ENCODE assay signal across 14 cellular contexts in the genomic region with DNA sequence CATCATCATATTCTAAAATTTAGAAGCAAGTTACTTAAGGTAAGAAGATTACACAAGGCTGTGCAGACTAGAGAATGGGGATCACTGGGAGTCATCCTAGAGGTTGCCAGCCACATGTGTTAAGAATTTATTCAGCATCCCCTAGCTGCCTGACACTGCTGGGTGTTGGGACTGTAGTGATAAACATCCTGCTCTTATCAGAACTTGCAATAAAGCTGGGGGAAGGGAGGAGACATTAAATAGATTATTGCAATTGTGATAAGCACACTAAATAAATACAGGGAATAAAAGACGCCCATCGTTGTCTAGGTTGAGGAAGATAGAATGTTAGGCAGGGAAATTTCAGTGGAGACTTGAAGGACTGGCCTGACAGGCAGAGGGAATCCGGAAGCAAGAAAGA. TPM values are rescaled to one million over a fixed set of nuclear protein-coding genes. Genes with fewer than 3 reads are reported as not detected.
DNase-seq lines count a peak whose midpoint lies in the region; ATAC-seq, FAIRE-seq and TF ChIP-seq lines count a peak whose summit lies in the region.
"Had no signal": no experiment of that assay in that cellular context is flagged by ENCODE, and none has a peak within 500 bp of the region (broad histone marks: within the 10 kb centered on the region; RNA-seq: fewer than 3 reads in every experiment).

No MANE protein-coding gene starts in this region.

- TF ChIP-seq CTCF in VCaP (conservative IDR thresholded peaks at IDR 0.05) (no peak), fibroblast of villous mesenchyme (IDR thresholded peaks at IDR 0.05; ENCODE audit: insufficient read depth, low read depth, low read length) (no peak)

- no peaks in the 10 kb centered on the region for H3K27me3 ChIP-seq in small intestine (ENCODE audit: control insufficient read depth in 2 of 2, insufficient read depth in 2 of 2, low read length in 2 of 2)

- no peak overlapping the region for H3K4me3 ChIP-seq in fibroblast of villous mesenchyme (ENCODE audit: low read depth, low read length)
- H3K4me3 ChIP-seq in small intestine (ENCODE audit: low read depth in 1 of 2, low read length in 2 of 2) = no peak overlapping the region
- H3K4me3 ChIP-seq: PC-9 had no signal

- H3K36me3 ChIP-seq in small intestine (ENCODE audit: control insufficient read depth in 2 of 2, insufficient read depth in 2 of 2, low read length in 2 of 2) = no peaks in the 10 kb centered on the region

- no peak for FAIRE-seq in small intestine (lab: Jason Lieb, UNC)

- ATAC-seq in GM21619 (IDR thresholded peaks at IDR 0.05; ENCODE audit: unreplicated experiment) (no peak), GM18858 (IDR thresholded peaks at IDR 0.05; ENCODE audit: unreplicated experiment) (no peak)

- H3K27ac ChIP-seq in VCaP (peak overlapping the region; percentile 85), small intestine (ENCODE audit: low read depth in 1 of 2, low read length in 1 of 2) (peak overlapping the region in 1 of 2 donors; percentile 61)
- H3K27ac ChIP-seq: PC-9 had no signal

- 20 to 51% (median 40%) methylated on average over 3 of the region's 3 CpGs for WGBS in small intestine, 3 donors

- peaks cover 2 to 8% of the 10 kb centered on the region in 2 donors for H3K4me1 ChIP-seq in small intestine (ENCODE audit: control insufficient read depth in 2 of 2, insufficient read depth in 1 of 2, low read depth in 1 of 2, low read length in 1 of 2)

- no peaks in the 10 kb centered on the region for H3K9me3 ChIP-seq in small intestine (ENCODE audit: control insufficient read depth, low read depth)

- DNase-seq in OCI-M1 (lab: John Stamatoyannopoulos, UW) (peak; percentile 48), fibroblast of villous mesenchyme (ENCODE audit: low read depth) (peak; percentile 60), small intestine (peak; percentile 69), dermis blood vessel endothelial cell (no peak)
- DNase-seq: CD8-positive, alpha-beta memory T cell; H7; NCI-H1694; NCI-H2107; NCI-H226; NCI-H526; PC-9 had no signal

RNA-seq across cellular contexts. Expression of a gene that starts 33.1 kb away (rescaled TPM):
- total RNA-seq in fibroblast of villous mesenchyme = 159 and 196 TPM in 2 replicates
- polyA plus RNA-seq in small intestine = 10 to 100 TPM in 1 of 3 donors, 1 to 10 TPM in 2; 2.7 to 13.8 (median 3.2) TPM
- 30.6 and 51.3 TPM in 2 replicates for total RNA-seq in dermis blood vessel endothelial cell
